In the genomic region with DNA sequence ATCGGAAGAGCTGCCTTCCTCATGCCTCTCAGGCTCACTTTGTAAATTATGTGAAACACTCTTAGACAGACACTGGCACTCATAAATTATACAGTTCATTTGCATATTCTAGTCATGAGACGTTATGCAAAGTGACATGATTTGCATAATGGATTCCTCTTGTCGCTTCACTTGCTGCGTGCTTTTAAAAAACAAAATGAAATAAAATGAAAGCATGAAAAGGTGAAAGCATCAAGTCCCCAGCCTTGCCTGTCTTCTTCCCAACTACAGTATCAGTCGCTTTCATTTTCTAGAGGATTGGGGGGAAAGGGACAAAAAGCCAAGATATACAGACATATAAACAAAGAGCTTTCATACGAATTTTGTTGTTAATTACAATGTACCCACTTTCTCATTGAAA, we compare ENCODE assay signal across 22 cellular contexts.
DNase-seq lines count a peak whose midpoint lies in the region; ATAC-seq and TF ChIP-seq lines count a peak whose summit lies in the region.
"Had no signal": no experiment of that assay in that cellular context is flagged by ENCODE, and none has a peak within 500 bp of the region (broad histone marks: within the 10 kb centered on the region; RNA-seq: fewer than 3 reads in every experiment).

No MANE protein-coding gene starts in this region.

- no peaks in the 10 kb centered on the region for H3F3A ChIP-seq in GM23338 (replicated peaks; ENCODE audit: low read depth)

- no peak overlapping the region for H2AFZ ChIP-seq in GM23338

- POLR2A ChIA-PET in CD8-positive, alpha-beta T cell (lab: Charles Lee) = no interaction called here

- H3K27me3 Mint-ChIP-seq in GM23338 (ENCODE audit: insufficient read depth, low read depth, poor library complexity) = no peaks in the 10 kb centered on the region
- no peaks in the 10 kb centered on the region for H3K27me3 Mint-ChIP-seq in CD8-positive, alpha-beta T cell (ENCODE audit: low read depth)
- H3K27me3 Mint-ChIP-seq: IgD-negative memory B cell had no signal

- H3K79me2 ChIP-seq in GM23338 (replicated peaks; ENCODE audit: insufficient read depth) = no peaks in the 10 kb centered on the region

- H3K27ac Mint-ChIP-seq in GM23338 = peak overlapping the region; percentile 70; the same call in 1 of the 2 replicates
- H3K27ac Mint-ChIP-seq in CD8-positive, alpha-beta T cell = no peak overlapping the region
- H3K27ac Mint-ChIP-seq: CD8-positive, alpha-beta memory T cell; IgD-negative memory B cell had no signal

- DNase-seq in GM23338 (ENCODE audit: low spot score) = no peak
- no peak for DNase-seq in dorsolateral prefrontal cortex
- DNase-seq in putamen (ENCODE audit: low spot score) = peak; percentile 63
- no peak for DNase-seq in stimulated activated CD4-positive, alpha-beta T cell treated with anti-CD3 and anti-CD28 coated beads, Interleukin-4, amount 100 ng/mL, for 4 hours
- no peak for DNase-seq in CD8-positive, alpha-beta T cell
- DNase-seq in stimulated activated CD4-positive, alpha-beta T cell treated with anti-CD3 and anti-CD28 coated beads, Interleukin-15, amount 100 ng/mL, for 24 hours = no peak
- DNase-seq: CD8-positive, alpha-beta memory T cell; DMS79; HCEC 1CT; Karpas-422; MG63; NCI-H1105 treated with DMSO at 0.1 percent for 48 hours; NCI-H510A; PC-3; RPMI8226; SHP77 treated with DMSO at 0.1 percent for 48 hours; SK-N-SH had no signal

- no peak overlapping the region for H3K4me2 ChIP-seq in GM23338
- H3K4me2 ChIP-seq: A549; BLaER1 treated with 17β-estradiol and CSF1 and Interleukin-3, amounts not matched to agents 10 nM and 100 nM; SK-N-SH had no signal

- peaks cover 13% of the 10 kb centered on the region for H3K9me3 Mint-ChIP-seq in GM23338
- H3K9me3 Mint-ChIP-seq in CD8-positive, alpha-beta T cell = peaks cover 17% of the 10 kb centered on the region

- H3K36me3 ChIP-seq in GM23338 (ENCODE audit: insufficient read depth) = peaks cover 11% of the 10 kb centered on the region
- H3K36me3 ChIP-seq in CD8-positive, alpha-beta T cell (ENCODE audit: insufficient read depth, low read length) = no peaks in the 10 kb centered on the region
- H3K36me3 ChIP-seq: MG63 had no signal

- H3K4me3 Mint-ChIP-seq in GM23338 = no peak overlapping the region
- no peak overlapping the region for H3K4me3 Mint-ChIP-seq in CD8-positive, alpha-beta T cell
- H3K4me3 Mint-ChIP-seq: CD8-positive, alpha-beta memory T cell; IgD-negative memory B cell had no signal

- ATAC-seq in GM23338 (no peak), GM21576 (IDR thresholded peaks at IDR 0.05; ENCODE audit: unreplicated experiment) (no peak)
- ATAC-seq in CD8-positive, alpha-beta T cell = no peak
- ATAC-seq: A549, PC-3 had no signal

- H3K27ac ChIP-seq in GM23338 (ENCODE audit: low read depth) (no peak overlapping the region), angular gyrus (ENCODE audit: low read depth, low read length) (peak overlapping the region; percentile 8), dorsolateral prefrontal cortex (peak overlapping the region in 57 of 59 donors; percentile 40 to 99 (median 98))
- no peak overlapping the region for H3K27ac ChIP-seq in CD8-positive, alpha-beta T cell (ENCODE audit: low read depth, low read length)
- H3K27ac ChIP-seq: A549; BLaER1 treated with 17β-estradiol and CSF1 and Interleukin-3, amounts not matched to agents 10 nM and 100 nM had no signal

- H4K20me1 ChIP-seq in GM23338 (replicated peaks; ENCODE audit: insufficient read depth) = no peaks in the 10 kb centered on the region
- H4K20me1 ChIP-seq: BLaER1 treated with 17β-estradiol and CSF1 and Interleukin-3, amounts not matched to agents 10 nM and 100 nM had no signal

- TF ChIP-seq CTCF in GM23338 (conservative IDR thresholded peaks at IDR 0.05; ENCODE audit: low read depth in 2 of 2) = no peak
- no peak for TF ChIP-seq CTCF in dorsolateral prefrontal cortex (IDR thresholded peaks at IDR 0.05 in 54 of 56, conservative IDR thresholded peaks at IDR 0.05 in 2 of 56; ENCODE audit: low read depth in 1 of 56, partially characterized antibody in 56 of 56)
- TF ChIP-seq CTCF in CD8-positive, alpha-beta T cell (IDR thresholded peaks at IDR 0.05) = no peak

- H3K4me3 ChIP-seq in GM23338 = no peak overlapping the region
- H3K4me3 ChIP-seq in dorsolateral prefrontal cortex = peak overlapping the region in 58 of 59 donors; percentile 25 to 76 (median 61)
- no peak overlapping the region for H3K4me3 ChIP-seq in CD8-positive, alpha-beta T cell (ENCODE audit: low read depth, low read length)
- H3K4me3 ChIP-seq: A549; BLaER1 treated with 17β-estradiol and CSF1 and Interleukin-3, amounts not matched to agents 10 nM and 100 nM; MG63 had no signal

- no peaks in the 10 kb centered on the region for H3K9me3 ChIP-seq in CD8-positive, alpha-beta T cell (ENCODE audit: low read length)

- peaks cover 8% of the 10 kb centered on the region; the same call in 1 of the 2 replicates for H3K4me1 ChIP-seq in GM23338 (ENCODE audit: insufficient read depth)
- H3K4me1 ChIP-seq in CD8-positive, alpha-beta T cell (ENCODE audit: insufficient read depth, low read length) = no peaks in the 10 kb centered on the region
- H3K4me1 ChIP-seq: A549; BLaER1 treated with 17β-estradiol and CSF1 and Interleukin-3, amounts not matched to agents 10 nM and 100 nM had no signal

- H3K4me1 Mint-ChIP-seq in GM23338 = peaks cover 7% of the 10 kb centered on the region
- no peaks in the 10 kb centered on the region for H3K4me1 Mint-ChIP-seq in CD8-positive, alpha-beta T cell (ENCODE audit: low read depth)
- H3K4me1 Mint-ChIP-seq: CD8-positive, alpha-beta memory T cell; IgD-negative memory B cell had no signal

- H3K9me2 ChIP-seq in GM23338 (ENCODE audit: insufficient read depth) = no peaks in the 10 kb centered on the region
- H3K9me2 ChIP-seq: SK-N-SH had no signal

- intact Hi-C loops in dorsolateral prefrontal cortex (cut with DNase I) = loop anchor here (5.0 to 10.0 kb wide), 4 partner anchors 43 to 1288 kb away; no protein-coding TSS in a partner anchor
- intact Hi-C loops in CD8-positive, alpha-beta T cell (cut with DNase I, micrococcal nuclease) = no loop called here

- H3K27me3 ChIP-seq in GM23338 (ENCODE audit: insufficient read depth) = no peaks in the 10 kb centered on the region
- peaks cover 0 to 5% (median 0%) of the 10 kb centered on the region in 45 donors for H3K27me3 ChIP-seq in dorsolateral prefrontal cortex
- H3K27me3 ChIP-seq in CD8-positive, alpha-beta T cell (ENCODE audit: insufficient read depth, low read length) = no peaks in the 10 kb centered on the region
- H3K27me3 ChIP-seq: BLaER1 treated with 17β-estradiol and CSF1 and Interleukin-3, amounts not matched to agents 10 nM and 100 nM; MG63 had no signal

- CTCF ChIA-PET in CD8-positive, alpha-beta T cell (lab: Charles Lee) = no interaction called here

- peaks cover 21% of the 10 kb centered on the region; the same call in 2 of the 3 replicates for H3K36me3 Mint-ChIP-seq in GM23338 (ENCODE audit: low read depth)
- peaks cover 20% of the 10 kb centered on the region for H3K36me3 Mint-ChIP-seq in CD8-positive, alpha-beta T cell

TF ChIP-seq in GM23338, 12 proteins besides CTCF, POLR2A, EP300 and RAD21:
- TF ChIP-seq ZNF114 (CRISPR knock-in tag; IDR thresholded peaks at IDR 0.05) (no peak), NANOG (IDR thresholded peaks at IDR 0.05; ENCODE audit: borderline replicate concordance) (no peak), CREB1 (CRISPR knock-in tag; IDR thresholded peaks at IDR 0.05; ENCODE audit: low read depth) (no peak), EZH2phosphoT487 (IDR thresholded peaks at IDR 0.05; ENCODE audit: unreplicated experiment) (no peak)
- TF ChIP-seq, protein P1, sequence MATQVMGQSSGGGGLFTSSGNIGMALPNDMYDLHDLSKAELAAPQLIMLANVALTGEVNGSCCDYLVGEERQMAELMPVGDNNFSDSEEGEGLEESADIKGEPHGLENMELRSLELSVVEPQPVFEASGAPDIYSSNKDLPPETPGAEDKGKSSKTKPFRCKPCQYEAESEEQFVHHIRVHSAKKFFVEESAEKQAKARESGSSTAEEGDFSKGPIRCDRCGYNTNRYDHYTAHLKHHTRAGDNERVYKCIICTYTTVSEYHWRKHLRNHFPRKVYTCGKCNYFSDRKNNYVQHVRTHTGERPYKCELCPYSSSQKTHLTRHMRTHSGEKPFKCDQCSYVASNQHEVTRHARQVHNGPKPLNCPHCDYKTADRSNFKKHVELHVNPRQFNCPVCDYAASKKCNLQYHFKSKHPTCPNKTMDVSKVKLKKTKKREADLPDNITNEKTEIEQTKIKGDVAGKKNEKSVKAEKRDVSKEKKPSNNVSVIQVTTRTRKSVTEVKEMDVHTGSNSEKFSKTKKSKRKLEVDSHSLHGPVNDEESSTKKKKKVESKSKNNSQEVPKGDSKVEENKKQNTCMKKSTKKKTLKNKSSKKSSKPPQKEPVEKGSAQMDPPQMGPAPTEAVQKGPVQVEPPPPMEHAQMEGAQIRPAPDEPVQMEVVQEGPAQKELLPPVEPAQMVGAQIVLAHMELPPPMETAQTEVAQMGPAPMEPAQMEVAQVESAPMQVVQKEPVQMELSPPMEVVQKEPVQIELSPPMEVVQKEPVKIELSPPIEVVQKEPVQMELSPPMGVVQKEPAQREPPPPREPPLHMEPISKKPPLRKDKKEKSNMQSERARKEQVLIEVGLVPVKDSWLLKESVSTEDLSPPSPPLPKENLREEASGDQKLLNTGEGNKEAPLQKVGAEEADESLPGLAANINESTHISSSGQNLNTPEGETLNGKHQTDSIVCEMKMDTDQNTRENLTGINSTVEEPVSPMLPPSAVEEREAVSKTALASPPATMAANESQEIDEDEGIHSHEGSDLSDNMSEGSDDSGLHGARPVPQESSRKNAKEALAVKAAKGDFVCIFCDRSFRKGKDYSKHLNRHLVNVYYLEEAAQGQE (IDR thresholded peaks at IDR 0.05; ENCODE audit: unreplicated experiment) = no peak

Comparison
In these comparisons a context has a peak if more than half of its experiments do, and no peak if none do; other contexts are left out.
1. H3K27ac ChIP-seq: peak in angular gyrus (single experiment) and dorsolateral prefrontal cortex (57 of 59); none in GM23338 (single experiment) and CD8-positive, alpha-beta T cell (single experiment).
2. H3K4me3 ChIP-seq: peak in dorsolateral prefrontal cortex (58 of 59); none in GM23338 (single experiment) and CD8-positive, alpha-beta T cell (single experiment).
3. intact Hi-C loops: an anchor here in dorsolateral prefrontal cortex (5.0 to 10.0 kb wide); none called in CD8-positive, alpha-beta T cell.